Comparison of ENCODE assay signal across 8 cellular contexts in genomic region chr11:65182258-65183170, GRCh38. TPM values are rescaled to one million over a fixed set of nuclear protein-coding genes. Genes with fewer than 3 reads are reported as not detected.
DNase-seq lines count a peak whose midpoint lies in the region; ATAC-seq lines count a peak whose summit lies in the region.

No MANE protein-coding gene starts in this region.

- H3K9ac ChIP-seq in GM23248 (peak overlapping the region; percentile 87), endocrine pancreas (ENCODE audit: control insufficient read depth, insufficient read depth, low read length) (peak overlapping the region; percentile 99), mucosa of rectum (ENCODE audit: low read depth in 1 of 2, low read length in 2 of 2) (peak overlapping the region; percentile 95 to 97)

- H3K4me3 ChIP-seq in GM23248 (peak overlapping the region; percentile 82), endocrine pancreas (ENCODE audit: control insufficient read depth, insufficient read depth, low read length) (no peak overlapping the region), mucosa of rectum (ENCODE audit: low read length in 2 of 2) (peak overlapping the region; percentile 90 to 96)

- no peaks in the 10 kb centered on the region for H3F3A ChIP-seq in GM23248 (ENCODE audit: insufficient read depth)

- no peak for ATAC-seq in HG03354 (IDR thresholded peaks at IDR 0.05; ENCODE audit: poor library complexity, severe bottlenecking, unreplicated experiment)

- H2AFZ ChIP-seq in GM23248, result peak overlapping the region; percentile 65

- 0 out of 2 replicates have a peak, but pooled peaks cover 6% of the 10 kb centered on the region for H3K4me1 ChIP-seq in GM23248 (ENCODE audit: insufficient read depth)
- H3K4me1 ChIP-seq in endocrine pancreas (ENCODE audit: control insufficient read depth, insufficient read depth, low read length), result no peaks in the 10 kb centered on the region
- H3K4me1 ChIP-seq in mucosa of rectum (ENCODE audit: control insufficient read depth in 2 of 2, insufficient read depth in 2 of 2, low read length in 2 of 2), result peaks cover 22 to 24% of the 10 kb centered on the region in 2 donors

- peak overlapping the region; percentile 5; the same call in 1 of the 2 replicates for H3K27ac ChIP-seq in GM23248
- peak overlapping the region; percentile 89 to 96 for H3K27ac ChIP-seq in mucosa of rectum (ENCODE audit: low read depth in 2 of 2, low read length in 2 of 2)

- peaks cover 57% of the 10 kb centered on the region for H3K79me2 ChIP-seq in GM23248 (ENCODE audit: insufficient read depth)

- H3K36me3 ChIP-seq in GM23248 (ENCODE audit: low read depth) (no peaks in the 10 kb centered on the region), endocrine pancreas (ENCODE audit: control insufficient read depth, insufficient read depth, low read length) (no peaks in the 10 kb centered on the region), mucosa of rectum (ENCODE audit: control insufficient read depth in 2 of 2, insufficient read depth in 2 of 2, low read length in 2 of 2) (peaks cover 24 to 36% of the 10 kb centered on the region in 2 donors)

- 16 to 17% methylated on average over 21 to 22 of the region's 23 CpGs for WGBS in GM23248 (ENCODE audit: low coverage in 1 of 2, low lambda C conversion rate in 2 of 2, missing lambda C conversion rate in 2 of 2), 2 experiments

- H3K9me3 ChIP-seq in GM23248 (ENCODE audit: low read depth), result no peaks in the 10 kb centered on the region
- no peaks in the 10 kb centered on the region for H3K9me3 ChIP-seq in endocrine pancreas (ENCODE audit: control insufficient read depth, low read length)
- no peaks in the 10 kb centered on the region for H3K9me3 ChIP-seq in mucosa of rectum (ENCODE audit: control insufficient read depth in 2 of 2, low read length in 2 of 2)

- peak overlapping the region; percentile 84 for H3K4me2 ChIP-seq in GM23248 (ENCODE audit: unreplicated experiment)

- in situ Hi-C loops in GM23248 (cut with MboI), result no loop called here
- in situ Hi-C loops in SK-MEL-5 (cut with HindIII; ENCODE audit: low pct_unique_long_range_greater_than_20kb, low sequenced_read_pairs), result no loop called here

- H3K27me3 ChIP-seq in GM23248 (replicated peaks; ENCODE audit: insufficient read depth) (no peaks in the 10 kb centered on the region), endocrine pancreas (ENCODE audit: control insufficient read depth, insufficient read depth, low read length) (no peaks in the 10 kb centered on the region), mucosa of rectum (ENCODE audit: control insufficient read depth in 2 of 2, insufficient read depth in 2 of 2, low read length in 2 of 2) (no peaks in the 10 kb centered on the region)

- H3K9me2 ChIP-seq in GM23248 (ENCODE audit: insufficient read depth), result no peaks in the 10 kb centered on the region

- DNase-seq in AG08395 (ENCODE audit: low spot score), result peak; percentile 26
- DNase-seq in GM23248, result peak; percentile 60
- DNase-seq in SK-MEL-5 (ENCODE audit: low read depth, low spot score), result peak; percentile 13
- DNase-seq in NCI-H2107 (lab: John Stamatoyannopoulos, UW), result no peak
- DNase-seq in mesenteric fat pad (ENCODE audit: low spot score), result no peak

- no peaks in the 10 kb centered on the region for H4K20me1 ChIP-seq in GM23248 (ENCODE audit: insufficient read depth)

RNA-seq across cellular contexts. Expression of gene CAPN1, which starts 0.8 kb away (rescaled TPM):
- total RNA-seq in GM23248 (2014; rRNA removed; shearing (Covaris generic)), result 127 and 145 TPM in 2 replicates
- 106 and 110 TPM in 2 replicates for polyA plus RNA-seq in GM23248 (2016; fragmentation: Nextera tagmentation; extraction: Ambion mirVana)
- 40.5 and 54.5 TPM in 2 replicates for total RNA-seq in SK-MEL-5 (2014; rRNA removed; shearing (Covaris generic))
- 127 and 171 TPM in 2 replicates for polyA plus RNA-seq in SK-MEL-5 (2015; cell fraction: cytosol; rRNA removed)
- 66.9 and 93.9 TPM in 2 replicates for polyA plus RNA-seq in SK-MEL-5 (2015; cell fraction: nucleus; rRNA removed)
- 102 TPM for total RNA-seq in mesenteric fat pad

RNA-seq across cellular contexts. Expression of gene SPDYC, which starts 12.5 kb away (rescaled TPM):
- total RNA-seq in GM23248 (2014; rRNA removed; shearing (Covaris generic)), result not detected in 2 replicates
- not detected in 2 replicates for polyA plus RNA-seq in GM23248 (2016; fragmentation: Nextera tagmentation; extraction: Ambion mirVana)
- total RNA-seq in SK-MEL-5 (2014; rRNA removed; shearing (Covaris generic)), result not detected in 2 replicates
- polyA plus RNA-seq in SK-MEL-5 (2015; cell fraction: cytosol; rRNA removed), result not detected in 2 replicates
- polyA plus RNA-seq in SK-MEL-5 (2015; cell fraction: nucleus; rRNA removed), result not detected in 2 replicates
- total RNA-seq in mesenteric fat pad, result not detected

RNA-seq across cellular contexts. Expression of gene SYVN1, which starts 48.2 kb away (rescaled TPM):
- 29.5 and 64.2 TPM in 2 replicates for total RNA-seq in GM23248 (2014; rRNA removed; shearing (Covaris generic))
- polyA plus RNA-seq in GM23248 (2016; fragmentation: Nextera tagmentation; extraction: Ambion mirVana), result 18.0 and 21.2 TPM in 2 replicates
- total RNA-seq in SK-MEL-5 (2014; rRNA removed; shearing (Covaris generic)), result 8.9 and 12.2 TPM in 2 replicates
- 44.8 and 45.4 TPM in 2 replicates for polyA plus RNA-seq in SK-MEL-5 (2015; cell fraction: cytosol; rRNA removed)
- 39.8 and 63.7 TPM in 2 replicates for polyA plus RNA-seq in SK-MEL-5 (2015; cell fraction: nucleus; rRNA removed)
- 78.8 TPM for total RNA-seq in mesenteric fat pad

Comparison
In these comparisons a context has a peak if more than half of its experiments do, and no peak if none do; other contexts are left out.
1. DNase-seq: peak in AG08395 (single experiment), GM23248 (single experiment) and SK-MEL-5 (single experiment); none in NCI-H2107 (single experiment) and mesenteric fat pad (single experiment).
2. Peak in every context shown above with its lines, with median percentiles within 50 percentile points of each other: H3K9ac ChIP-seq.